Comparison of ENCODE assay signal across 4 cellular contexts in genomic region chr3:81663114-81663513, GRCh38.
"Had no signal": no experiment of that assay in that cellular context is flagged by ENCODE, and none has a peak within 500 bp of the region (broad histone marks: within the 10 kb centered on the region; RNA-seq: fewer than 3 reads in every experiment).

No MANE protein-coding gene starts in this region.

- ATAC-seq: GM23338 had no signal

- H3K4me3 ChIP-seq: GM23338 had no signal

- H3K4me2 ChIP-seq: GM23338 had no signal

- H2AFZ ChIP-seq: GM23338 had no signal

- DNase-seq: H9, HCEC 1CT, KBM-7 had no signal
